In the genomic region with DNA sequence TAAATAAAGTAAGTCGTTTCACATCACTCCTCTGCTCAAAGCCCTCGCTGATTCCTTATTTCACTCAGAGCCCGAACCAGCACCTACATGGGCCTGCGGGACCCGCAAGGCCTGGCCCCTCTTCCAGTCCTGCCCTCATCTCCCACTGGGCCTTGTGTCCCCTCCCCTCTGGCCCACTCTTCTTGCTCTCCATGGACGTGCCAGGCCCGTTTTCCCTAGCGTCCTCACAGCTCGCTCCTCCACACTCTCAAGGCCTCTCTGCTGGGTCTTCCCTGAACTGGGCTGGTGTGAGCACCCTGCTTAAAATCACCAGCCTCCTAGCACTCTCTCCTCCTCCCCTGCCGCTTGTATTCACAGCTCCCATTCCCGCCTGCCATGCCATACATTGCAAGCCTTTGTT, we compare ENCODE assay signal across 1 cellular context.
TF ChIP-seq lines count a peak whose summit lies in the region.

No MANE protein-coding gene starts in this region.

TF ChIP-seq in H1, 55 proteins besides CTCF, POLR2A, EP300 and RAD21 (continued from another document):
- TF ChIP-seq ATF3 (IDR thresholded peaks at IDR 0.05; ENCODE audit: insufficient read depth, low read depth, low read length): no peak
- TF ChIP-seq CHD7 (IDR thresholded peaks at IDR 0.05; ENCODE audit: insufficient replicate concordance, low read length): no peak
- no peak for TF ChIP-seq SIN3A (conservative IDR thresholded peaks at IDR 0.05 in 1 of 2, IDR thresholded peaks at IDR 0.05 in 1 of 2; ENCODE audit: low read depth in 1 of 2, low read length in 2 of 2)
- TF ChIP-seq SP1 (IDR thresholded peaks at IDR 0.05; ENCODE audit: low read depth, low read length): no peak
- TF ChIP-seq TAF7 (optimal IDR thresholded peaks at IDR 0.05; ENCODE audit: borderline replicate concordance, low read depth, low read length): no peak
- TF ChIP-seq RXRA (IDR thresholded peaks at IDR 0.05; ENCODE audit: insufficient read depth, low read depth, low read length): no peak
- TF ChIP-seq SP2 (IDR thresholded peaks at IDR 0.05; ENCODE audit: low read length): no peak
- no peak for TF ChIP-seq PHF8 (conservative IDR thresholded peaks at IDR 0.05; ENCODE audit: low read depth, low read length)
- no peak for TF ChIP-seq RNF2 (IDR thresholded peaks at IDR 0.05; ENCODE audit: borderline replicate concordance, low read depth, low read length, missing control alignments, poor library complexity, severe bottlenecking)
- TF ChIP-seq RFX5 (IDR thresholded peaks at IDR 0.05; ENCODE audit: borderline replicate concordance, low read depth, low read length): no peak
